Comparison of ENCODE assay signal across 9 cellular contexts in the genomic region with DNA sequence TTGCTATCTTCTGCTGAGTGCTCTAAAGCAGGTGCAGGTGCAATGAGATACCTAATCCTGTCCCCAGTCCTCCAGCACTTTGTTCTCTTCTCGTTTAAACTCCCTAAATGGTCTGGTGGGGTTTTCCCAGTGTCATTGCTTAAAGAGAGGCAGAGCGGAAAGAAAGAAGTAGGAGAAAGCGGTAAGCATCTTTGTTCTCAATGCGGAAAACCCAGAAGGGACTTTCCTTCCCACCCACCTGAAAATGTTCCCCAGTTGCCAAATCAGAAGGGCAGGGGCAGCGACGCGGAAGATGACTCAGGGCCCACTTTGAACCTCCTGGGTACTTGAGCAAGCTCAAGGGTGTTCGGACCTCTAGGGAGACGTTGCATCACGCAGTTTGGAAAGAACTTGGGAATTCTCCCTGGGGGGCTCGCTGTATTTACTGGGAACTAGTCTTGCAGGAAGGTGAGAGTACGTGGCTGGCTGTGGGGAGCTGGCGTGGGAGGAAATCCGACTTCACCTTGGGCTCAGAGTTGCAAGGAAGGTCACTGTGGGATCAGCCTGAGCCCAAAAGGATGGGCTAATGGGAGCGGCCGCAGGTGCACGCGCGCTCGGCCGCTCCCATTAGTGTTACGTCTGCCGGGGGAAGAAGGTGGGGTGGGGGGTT. TPM values are rescaled to one million over a fixed set of nuclear protein-coding genes. Genes with fewer than 3 reads are reported as not detected.
DNase-seq lines count a peak whose midpoint lies in the region; ATAC-seq, FAIRE-seq and TF ChIP-seq lines count a peak whose summit lies in the region.
"Had no signal": no experiment of that assay in that cellular context is flagged by ENCODE, and none has a peak within 500 bp of the region (broad histone marks: within the 10 kb centered on the region; RNA-seq: fewer than 3 reads in every experiment).

No MANE protein-coding gene starts in this region.

- no peak overlapping the region for H2BK120ac ChIP-seq in H1 (replicated peaks; ENCODE audit: low read depth, low read length)

- H3K4me1 ChIP-seq in H1 (replicated peaks in 1 of 4; ENCODE audit: control insufficient read depth in 3 of 4, insufficient read depth in 4 of 4, low read length in 3 of 4): peaks cover 2 to 8% (median 5%) of the 10 kb centered on the region in 4 experiments; a peak in 5 of 7 replicates

- H3K27me3 Mint-ChIP-seq in progenitor cell of endocrine pancreas: peaks cover 40% of the 10 kb centered on the region

- H3K4me2 ChIP-seq in H1 (ENCODE audit: insufficient read depth in 1 of 2, low read depth in 2 of 2, low read length in 2 of 2): peak overlapping the region; percentile 88 to 95

- ATAC-seq in HG03039 (IDR thresholded peaks at IDR 0.05; ENCODE audit: unreplicated experiment): peak; percentile 39
- peak; percentile 68 for ATAC-seq in activated CD4-positive, CD25-positive, alpha-beta regulatory T cell treated with anti-CD3 and anti-CD28 coated beads, Interleukin-2, amount 50 U/mL, for 24 hours

- H2AFZ ChIP-seq in H1 (ENCODE audit: low read length): peak overlapping the region; percentile 90

- no peak for FAIRE-seq in H1 (lab: Jason Lieb, UNC)
- FAIRE-seq: A204.1 had no signal

- H2BK20ac ChIP-seq in H1 (ENCODE audit: low read length): no peak overlapping the region

- no peaks in the 10 kb centered on the region for H3K9me3 ChIP-seq in H1 (ENCODE audit: insufficient read depth in 2 of 2, low read depth in 1 of 2, low read length in 1 of 2)

- no peak overlapping the region for H3K27ac ChIP-seq in H1 (ENCODE audit: low read depth, low read length)

- H4K5ac ChIP-seq in H1 (ENCODE audit: insufficient read length, low read depth, low read length): no peak overlapping the region

- H3K79me1 ChIP-seq in H1 (ENCODE audit: low read depth, low read length): no peaks in the 10 kb centered on the region

- POLR2A ChIA-PET in H1 (lab: Charles Lee; ENCODE audit: partially characterized antibody): interaction anchor here (1.3 kb wide), 1 partner anchor 9 kb away, joined by 3 read pairs; no protein-coding TSS in a partner anchor

- TF ChIP-seq CTCF in H1 (IDR thresholded peaks at IDR 0.05; ENCODE audit: control extremely low read depth in 1 of 3, insufficient read depth in 1 of 3, low read depth in 1 of 3, low read length in 3 of 3) (no peak), progenitor cell of endocrine pancreas (IDR thresholded peaks at IDR 0.05; ENCODE audit: unreplicated experiment) (no peak), foreskin fibroblast (IDR thresholded peaks at IDR 0.05; ENCODE audit: low read depth, low read length) (no peak)

- H2BK15ac ChIP-seq in H1 (ENCODE audit: low read length): no peak overlapping the region

- no peak overlapping the region for H3K56ac ChIP-seq in H1 (replicated peaks; ENCODE audit: insufficient read length, low read depth, low read length)

- H2BK5ac ChIP-seq in H1 (ENCODE audit: low read depth, low read length): no peak overlapping the region

- no peak for TF ChIP-seq EP300 in H1 (IDR thresholded peaks at IDR 0.05; ENCODE audit: borderline replicate concordance in 1 of 2, low read depth in 2 of 2, low read length in 2 of 2)

- H3K27me3 ChIP-seq in H1 (replicated peaks in 1 of 4; ENCODE audit: control insufficient read depth in 3 of 4, extremely low read depth in 1 of 4, insufficient read depth in 3 of 4, low read length in 3 of 4): peaks cover 47 to 72% (median 66%) of the 10 kb centered on the region in 4 experiments

- H3K4me1 Mint-ChIP-seq in progenitor cell of endocrine pancreas (ENCODE audit: low read depth): peaks cover 38% of the 10 kb centered on the region

- WGBS in H1 (ENCODE audit: extremely low coverage in 1 of 2, insufficient coverage in 1 of 2, insufficient read length in 1 of 2, insufficient replicate concordance in 2 of 2, low coverage in 1 of 2, low lambda C conversion rate in 2 of 2, missing lambda C conversion rate in 1 of 2), 2 experiments: 1% methylated on average over 23 of the region's 23 CpGs; no CpG with 5 or more reads in 1 of the 2 experiments

- H4K20me1 ChIP-seq in H1 (replicated peaks in 1 of 2; ENCODE audit: control insufficient read depth in 1 of 2, insufficient read depth in 2 of 2, low read length in 2 of 2): no peaks in the 10 kb centered on the region

- H4K91ac ChIP-seq in H1 (replicated peaks; ENCODE audit: insufficient read length, low read length): no peak overlapping the region

- no peak overlapping the region for H3K14ac ChIP-seq in H1 (ENCODE audit: insufficient read length)

- peak overlapping the region in 1 of 4 experiments; percentile 34; a peak in 1 of 7 replicates for H3K9ac ChIP-seq in H1 (replicated peaks in 1 of 4; ENCODE audit: extremely low read depth in 1 of 4, low read depth in 3 of 4, low read length in 3 of 4)

- H3K18ac ChIP-seq in H1 (ENCODE audit: extremely low read depth, low read length): peak overlapping the region; percentile 38; the same call in 1 of the 2 replicates

- no peak overlapping the region; the same call in 1 of the 2 replicates for H2BK12ac ChIP-seq in H1 (ENCODE audit: low read depth, low read length)

- TF ChIP-seq RAD21 in H1 (IDR thresholded peaks at IDR 0.05 in 1 of 2, conservative IDR thresholded peaks at IDR 0.05 in 1 of 2; ENCODE audit: low read depth in 2 of 2, low read length in 2 of 2): no peak

- H3K36me3 Mint-ChIP-seq in progenitor cell of endocrine pancreas (ENCODE audit: insufficient read depth): no peaks in the 10 kb centered on the region

- H2AK5ac ChIP-seq in H1 (ENCODE audit: low read depth, low read length): no peak overlapping the region

- peaks cover 0 to 4% (median 0%) of the 10 kb centered on the region in 4 experiments; a peak in 1 of 8 replicates for H3K36me3 ChIP-seq in H1 (ENCODE audit: control insufficient read depth in 2 of 4, insufficient read depth in 4 of 4, low read length in 3 of 4)

- no peak overlapping the region for H3K23ac ChIP-seq in H1 (ENCODE audit: insufficient read length)

- H3K9me3 Mint-ChIP-seq in progenitor cell of endocrine pancreas (ENCODE audit: low read depth): no peaks in the 10 kb centered on the region

- no peak for TF ChIP-seq POLR2A in H1 (IDR thresholded peaks at IDR 0.05; ENCODE audit: control extremely low read depth in 1 of 2, low read depth in 2 of 2, low read length in 2 of 2)

- peaks cover 3% of the 10 kb centered on the region; the same call in 1 of the 2 replicates for H3K23me2 ChIP-seq in H1 (ENCODE audit: low read depth, low read length)

- H3K79me2 ChIP-seq in H1 (ENCODE audit: control insufficient read depth in 1 of 2, insufficient read depth in 2 of 2, low read length in 2 of 2): no peaks in the 10 kb centered on the region

- H3K4me3 ChIP-seq in H1 (ENCODE audit: extremely low read depth in 1 of 4, insufficient read depth in 2 of 4, low read depth in 3 of 4, low read length in 4 of 4): peak overlapping the region; percentile 52 to 74 (median 55)
- H3K4me3 ChIP-seq in foreskin fibroblast (ENCODE audit: low read depth in 1 of 2, low read length in 2 of 2): no peak overlapping the region

- peak overlapping the region; percentile 86 for H3K27ac Mint-ChIP-seq in progenitor cell of endocrine pancreas

- H4K8ac ChIP-seq in H1 (ENCODE audit: extremely low read depth, insufficient read depth, low read length): no peak overlapping the region

- CTCF ChIA-PET in H1 (lab: Charles Lee; ENCODE audit: partially characterized antibody): interaction anchor here (0.6 kb wide), 1 partner anchor 385 kb away, joined by 3 read pairs; no protein-coding TSS in a partner anchor

- H3K4me3 Mint-ChIP-seq in progenitor cell of endocrine pancreas (ENCODE audit: low read depth): peak overlapping the region; percentile 85

- no peak overlapping the region for H3K4ac ChIP-seq in H1 (replicated peaks; ENCODE audit: insufficient read length, low read depth, low read length)

- DNase-seq in DMS53 (lab: John Stamatoyannopoulos, UW) (peak; percentile 64), DMS53 treated with DMSO at 0.1 percent for 48 hours (lab: John Stamatoyannopoulos, UW; ENCODE audit: unreplicated experiment) (no peak), H1 (ENCODE audit: low read depth in 1 of 2, low spot score in 2 of 2) (peak in 1 of 2 experiments; percentile 46), progenitor cell of endocrine pancreas (ENCODE audit: low spot score, unreplicated experiment) (no peak), foreskin melanocyte (no peak), foreskin fibroblast (no peak)

TF ChIP-seq in H1, 55 proteins besides CTCF, POLR2A, EP300 and RAD21 (continues in another document):
- TF ChIP-seq CEBPB (IDR thresholded peaks at IDR 0.05; ENCODE audit: low read depth, low read length): peak; percentile 51
- TF ChIP-seq EZH2 (IDR thresholded peaks at IDR 0.05; ENCODE audit: low read depth, low read length, severe bottlenecking): peak; percentile 72
- peak; percentile 76; the same call in 1 of the 2 replicates for TF ChIP-seq SUZ12 (IDR thresholded peaks at IDR 0.05; ENCODE audit: low read length)
- TF ChIP-seq SP4 (IDR thresholded peaks at IDR 0.05; ENCODE audit: low read length): no peak
- TF ChIP-seq, protein P1, sequence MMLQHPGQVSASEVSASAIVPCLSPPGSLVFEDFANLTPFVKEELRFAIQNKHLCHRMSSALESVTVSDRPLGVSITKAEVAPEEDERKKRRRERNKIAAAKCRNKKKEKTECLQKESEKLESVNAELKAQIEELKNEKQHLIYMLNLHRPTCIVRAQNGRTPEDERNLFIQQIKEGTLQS (IDR thresholded peaks at IDR 0.05; ENCODE audit: insufficient read depth, low read depth, low read length): no peak
- no peak for TF ChIP-seq SAP30 (IDR thresholded peaks at IDR 0.05; ENCODE audit: insufficient read depth, insufficient replicate concordance, low read length)

RNA-seq across cellular contexts. Expression of a gene that starts 0.6 kb away (rescaled TPM):
- not detected in 2 replicates for total RNA-seq in H1 (2021; fragmentation: NEBNext Ultra II Directional; extraction: Animal tissue kit (Norgen Biotek cat#: 25700))
- 0.27 and 0.29 TPM in 2 replicates for polyA plus RNA-seq in H1 (2011; rRNA removed)
- polyA plus RNA-seq in H1 (2011; cell fraction: cytosol; rRNA removed): 0.12 TPM
- polyA plus RNA-seq in H1 (2011; cell fraction: nucleus; rRNA removed): 0.07 TPM
- polyA plus RNA-seq in H1 (2012, experiment 1 of 2): 0.31 to 0.65 TPM (median 0.41 TPM) in 4 replicates
- 0.09 TPM for polyA plus RNA-seq in H1 (2012, experiment 2 of 2)
- 0.06 TPM for polyA plus RNA-seq in H1 (2013, experiment 1 of 2)
- 0.02 TPM for polyA plus RNA-seq in H1 (2013, experiment 2 of 2)
- 0.16 and 0.41 TPM in 2 replicates for polyA minus RNA-seq in H1 (2011; rRNA and poly(A)+ RNA removed)
- not detected for polyA minus RNA-seq in H1 (2011; cell fraction: cytosol; rRNA and poly(A)+ RNA removed)
- polyA minus RNA-seq in H1 (2011; cell fraction: nucleus; rRNA and poly(A)+ RNA removed): not detected
- total RNA-seq in progenitor cell of endocrine pancreas: 14.2 and 19.8 TPM in 2 replicates

Comparison
In these comparisons a context has a peak if more than half of its experiments do, and no peak if none do; other contexts are left out.
1. H3K4me3 ChIP-seq: peak in H1 (4 of 4); none in foreskin fibroblast (0 of 2).
2. RNA of a gene that starts 0.6 kb away (total RNA-seq): 14.2 to 19.8 TPM in progenitor cell of endocrine pancreas; not detected in H1; every median in the first group is over 10 times any median in the second.